ENCODE assay signal across 17 cellular contexts in genomic region chr6:153048631-153049030, GRCh38. TPM values are rescaled to one million over a fixed set of nuclear protein-coding genes. Genes with fewer than 3 reads are reported as not detected.
DNase-seq lines count a peak whose midpoint lies in the region; ATAC-seq, FAIRE-seq and TF ChIP-seq lines count a peak whose summit lies in the region.
"Had no signal": no experiment of that assay in that cellular context is flagged by ENCODE, and none has a peak within 500 bp of the region (broad histone marks: within the 10 kb centered on the region; RNA-seq: fewer than 3 reads in every experiment).

No MANE protein-coding gene starts in this region.

- H3K4me3 ChIP-seq in mammary epithelial cell (replicated peaks in 1 of 3; ENCODE audit: insufficient read depth in 1 of 3, low read depth in 2 of 3, low read length in 3 of 3) (no peak overlapping the region), bronchial epithelial cell (ENCODE audit: low read depth, low read length) (no peak overlapping the region)
- H3K4me3 ChIP-seq: A549, HAP-1 had no signal

- H3K4me1 ChIP-seq in mammary epithelial cell (ENCODE audit: insufficient read depth, low read length) (peaks cover 4% of the 10 kb centered on the region), foreskin keratinocyte (no peaks in the 10 kb centered on the region)
- H3K4me1 ChIP-seq: A549, Caco-2 had no signal

- H3K27ac Mint-ChIP-seq in MCF 10A (ENCODE audit: low read depth, unreplicated experiment): no peak overlapping the region
- H3K27ac Mint-ChIP-seq: CD4-positive, alpha-beta T cell had no signal

- dilution Hi-C loops in mammary epithelial cell (cut with HindIII; ENCODE audit: low sequenced_read_pairs): no loop called here

- peaks cover 8% of the 10 kb centered on the region for H3K4me1 Mint-ChIP-seq in MCF 10A (ENCODE audit: insufficient read depth, unreplicated experiment)

- H3K4me3 Mint-ChIP-seq in MCF 10A (ENCODE audit: unreplicated experiment): no peak overlapping the region
- H3K4me3 Mint-ChIP-seq: CD4-positive, alpha-beta T cell had no signal

- H3K27me3 Mint-ChIP-seq in MCF 10A (ENCODE audit: insufficient read depth, unreplicated experiment): no peaks in the 10 kb centered on the region

- POLR2A ChIA-PET in MCF 10A (lab: Yijun Ruan, JAX): interaction anchor here (0.5 to 0.7 kb wide), 2 partner anchors 41 to 1020 kb away, joined by 3 to 4 read pairs; no protein-coding TSS in a partner anchor

- H3K9me3 Mint-ChIP-seq in MCF 10A (ENCODE audit: unreplicated experiment): peaks cover 11% of the 10 kb centered on the region

- no peak overlapping the region for H3K27ac ChIP-seq in mammary epithelial cell (ENCODE audit: insufficient read depth, low read depth, low read length)
- H3K27ac ChIP-seq in foreskin keratinocyte: no peak overlapping the region
- H3K27ac ChIP-seq: 22Rv1, A549, C4-2B had no signal

- no peaks in the 10 kb centered on the region for H3K79me2 ChIP-seq in mammary epithelial cell (ENCODE audit: insufficient read depth, low read length)

- intact Hi-C loops in mammary epithelial cell (cut with micrococcal nuclease) (no loop called here), MCF 10A (cut with micrococcal nuclease) (no loop called here)

- FAIRE-seq in bronchial epithelial cell (lab: Jason Lieb, UNC): no peak
- FAIRE-seq: A549, G401.6, GM12891, GM19239 had no signal

- BruUV-seq in mammary epithelial cell (replicated peaks; lab: Mats Ljungman, UMichigan) (no TSS peak), MCF 10A (replicated peaks; lab: Mats Ljungman, UMichigan) (no TSS peak)

- ATAC-seq in foreskin keratinocyte: peak; percentile 56
- ATAC-seq: A549 had no signal

- no peak overlapping the region for H3K4me2 ChIP-seq in mammary epithelial cell (ENCODE audit: insufficient read depth, low read depth, low read length)
- H3K4me2 ChIP-seq: A549 had no signal

- no peak overlapping the region for H3K9ac ChIP-seq in mammary epithelial cell (ENCODE audit: insufficient read depth, low read length)

- no peaks in the 10 kb centered on the region for H3K36me3 Mint-ChIP-seq in MCF 10A (ENCODE audit: insufficient read depth, unreplicated experiment)

- TF ChIP-seq CTCF in mammary epithelial cell (conservative IDR thresholded peaks at IDR 0.05 in 1 of 2, IDR thresholded peaks at IDR 0.05 in 1 of 2; ENCODE audit: extremely low read depth in 1 of 2, insufficient read depth in 1 of 2, low read depth in 1 of 2, low read length in 2 of 2) (no peak), MCF 10A (IDR thresholded peaks at IDR 0.05; ENCODE audit: unreplicated experiment) (no peak), bronchial epithelial cell (IDR thresholded peaks at IDR 0.05; ENCODE audit: insufficient read depth, low read length, severe bottlenecking) (no peak), foreskin keratinocyte (conservative IDR thresholded peaks at IDR 0.05) (no peak)

- no peaks in the 10 kb centered on the region for H4K20me1 ChIP-seq in mammary epithelial cell (ENCODE audit: insufficient read depth, low read length)

- 90% methylated on average over 3 of the region's 3 CpGs for WGBS in mammary epithelial cell (ENCODE audit: low coverage, missing lambda C conversion rate)

- H3K9me3 ChIP-seq in mammary epithelial cell (replicated peaks; ENCODE audit: insufficient read depth, low read length): no peaks in the 10 kb centered on the region
- H3K9me3 ChIP-seq: A549, Caco-2, HAP-1 had no signal

- no peak overlapping the region for H2AFZ ChIP-seq in mammary epithelial cell (ENCODE audit: low read depth, low read length)

- H3K27me3 ChIP-seq in mammary epithelial cell (ENCODE audit: insufficient read depth, low read length): no peaks in the 10 kb centered on the region
- H3K27me3 ChIP-seq in bronchial epithelial cell (ENCODE audit: control insufficient read depth, insufficient read depth, low read length): no peaks in the 10 kb centered on the region
- peaks cover 2% of the 10 kb centered on the region for H3K27me3 ChIP-seq in foreskin keratinocyte

- H3K36me3 ChIP-seq in mammary epithelial cell (ENCODE audit: insufficient read depth, low read length): no peaks in the 10 kb centered on the region
- H3K36me3 ChIP-seq in bronchial epithelial cell (ENCODE audit: control insufficient read depth, insufficient read depth, low read length): no peaks in the 10 kb centered on the region
- H3K36me3 ChIP-seq: HAP-1 had no signal

- CTCF ChIA-PET in mammary epithelial cell (lab: Charles Lee; ENCODE audit: low non-redundant PET) (interaction anchor here (0.7 kb wide), 1 partner anchor 1248 kb away, joined by 4 read pairs; no protein-coding TSS in a partner anchor), MCF 10A (lab: Yijun Ruan, JAX) (interaction anchor here (0.6 kb wide), 1 partner anchor 462 kb away, joined by 4 read pairs; no protein-coding TSS in a partner anchor)

- peak; percentile 69 for DNase-seq in mammary epithelial cell
- DNase-seq in MCF 10A (ENCODE audit: unreplicated experiment): no peak
- peak; percentile 95 for DNase-seq in bronchial epithelial cell (ENCODE audit: low read depth)
- peak in 1 of 2 donors; percentile 48 for DNase-seq in foreskin keratinocyte
- no peak for DNase-seq in occipital lobe (lab: John Stamatoyannopoulos, UW)
- no peak for DNase-seq in NCI-H2029 (lab: John Stamatoyannopoulos, UW)
- DNase-seq in NCI-H774 (lab: John Stamatoyannopoulos, UW): no peak
- DNase-seq: AML-193; Caco-2; CD4-positive, alpha-beta T cell had no signal

- in situ Hi-C loops in mammary epithelial cell (cut with MboI; ENCODE audit: low sequenced_read_pairs in 2 of 2): loop anchor here in 1 of 2 donors (25.0 kb wide), 1 partner anchor 464 kb away; no protein-coding TSS in a partner anchor

RNA-seq across cellular contexts. Expression of gene MTRF1L, which starts 46.1 kb away (rescaled TPM):
- total RNA-seq in mammary epithelial cell (10 to 100 TPM; 15.2 to 27.0 TPM), MCF 10A (2022) (25.5 and 30.9 TPM in 2 replicates), bronchial epithelial cell (9.7 and 11.3 TPM in 2 replicates), foreskin keratinocyte (15.0 and 18.8 TPM in 2 replicates), occipital lobe (16.8 TPM)
- polyA plus RNA-seq in mammary epithelial cell (11.9 TPM), foreskin keratinocyte (9.8 and 10.5 TPM in 2 replicates)
- 8.2 TPM for polyA minus RNA-seq in mammary epithelial cell

Comparison
In these comparisons a context has a peak if more than half of its experiments do, and no peak if none do; other contexts are left out.
1. DNase-seq: peak in mammary epithelial cell (single experiment) and bronchial epithelial cell (single experiment); none in MCF 10A (single experiment), occipital lobe (single experiment), NCI-H2029 (single experiment) and NCI-H774 (single experiment).